ENCODE assay signal across 8 cellular contexts in genomic region chr11:47179655-47179991, GRCh38. TPM values are rescaled to one million over a fixed set of nuclear protein-coding genes. Genes with fewer than 3 reads are reported as not detected.
DNase-seq lines count a peak whose midpoint lies in the region; ATAC-seq, FAIRE-seq and TF ChIP-seq lines count a peak whose summit lies in the region.

No MANE protein-coding gene starts in this region.

- H4K20me1 ChIP-seq in PC-3 (ENCODE audit: low read length) (no peaks in the 10 kb centered on the region), GM12878 (ENCODE audit: control insufficient read depth, insufficient read depth) (no peaks in the 10 kb centered on the region)

- SMC1A ChIA-PET in GM12878 (lab: Charles Lee; ENCODE audit: uncharacterized antibody, unreplicated experiment), result interaction anchor here (0.8 to 5.1 kb wide), 6 partner anchors 26 to 232 kb away, joined by 3 to 35 read pairs (median 4); partner anchors contain the start of genes ACP2 and DDB2

- H3K27ac ChIP-seq in PC-3 (ENCODE audit: low read length) (no peak overlapping the region), GM12878 (ENCODE audit: control insufficient read depth, insufficient read depth) (no peak overlapping the region), lung (ENCODE audit: low read depth in 1 of 2, low read length in 1 of 2) (no peak overlapping the region), tibial artery (no peak overlapping the region)

- H3K4me3 ChIP-seq in PC-3 (ENCODE audit: low read length) (no peak overlapping the region), GM12878 (no peak overlapping the region), lung (no peak overlapping the region), tibial artery (no peak overlapping the region)

- intact Hi-C loops in PC-3 (cut with micrococcal nuclease), result no loop called here
- intact Hi-C loops in GM12878 (cut with micrococcal nuclease; ENCODE audit: unreplicated experiment), result loop anchor here (5.0 to 10.0 kb wide), 3 partner anchors 168 to 665 kb away; partner anchors contain the start of genes NUP160 and PSMC3
- intact Hi-C loops in tibial artery (cut with DNase I; ENCODE audit: low total_unique reads), result loop anchor here (5.0 to 10.0 kb wide), 3 partner anchors 33 to 235 kb away; partner anchors contain the start of genes DDB2 and MYBPC3

- RAD21 ChIA-PET in GM12878 (lab: Charles Lee; ENCODE audit: unreplicated experiment), result interaction anchor here (0.6 to 3.7 kb wide), 5 partner anchors 35 to 446 kb away, joined by 3 to 29 read pairs (median 3); partner anchors contain the start of genes ACP2 and DDB2

- ATAC-seq in PC-3, result peak; percentile 10; the same call in 1 of the 2 replicates
- peak; percentile 44 for ATAC-seq in GM12878
- ATAC-seq in lung (ENCODE audit: insufficient read depth, low FRiP score), result no peak
- no peak for ATAC-seq in GM21786 (IDR thresholded peaks at IDR 0.05; ENCODE audit: unreplicated experiment)
- no peak for ATAC-seq in HG02759 (IDR thresholded peaks at IDR 0.05; ENCODE audit: unreplicated experiment)

- H3K79me2 ChIP-seq in PC-3 (ENCODE audit: low read length) (peaks cover 47% of the 10 kb centered on the region), GM12878 (ENCODE audit: control insufficient read depth, insufficient read depth, low read length) (peaks cover 21% of the 10 kb centered on the region)

- BruUV-seq in PC-3 (replicated peaks; lab: Mats Ljungman, UMichigan) (no TSS peak), GM12878 (replicated peaks; lab: Mats Ljungman, UMichigan) (no TSS peak)

- POLR2A ChIA-PET in PC-3 (lab: Charles Lee; ENCODE audit: unreplicated experiment) (no interaction called here), GM12878 (lab: Charles Lee) (interaction anchor here (0.5 kb wide), 1 partner anchor 10 kb away, joined by 3 read pairs; no protein-coding TSS in a partner anchor)

- H3K9ac ChIP-seq in PC-3 (ENCODE audit: low read length) (no peak overlapping the region), GM12878 (ENCODE audit: control insufficient read depth, insufficient read depth, low read length) (no peak overlapping the region)

- peak; percentile 69 for TF ChIP-seq RAD21 in GM12878 (IDR thresholded peaks at IDR 0.05; ENCODE audit: insufficient read depth, low read depth, low read length)

- TF ChIP-seq POLR2A in H54 (IDR thresholded peaks at IDR 0.05; ENCODE audit: low read depth, low read length) (no peak), GM12878 (IDR thresholded peaks at IDR 0.05; ENCODE audit: low read depth, low read length) (no peak)

- H3K36me3 ChIP-seq in PC-3 (ENCODE audit: low read depth, low read length), result peaks cover 17% of the 10 kb centered on the region; the same call in 1 of the 2 replicates
- peaks cover 0 to 4% of the 10 kb centered on the region in 2 experiments; a peak in 1 of 4 replicates for H3K36me3 ChIP-seq in GM12878 (ENCODE audit: control insufficient read depth in 2 of 2, insufficient read depth in 2 of 2, low read length in 1 of 2)
- H3K36me3 ChIP-seq in lung (ENCODE audit: control insufficient read depth in 2 of 2, insufficient read depth in 2 of 2, low read length in 2 of 2), result peaks cover 2 to 10% of the 10 kb centered on the region in 2 donors
- H3K36me3 ChIP-seq in tibial artery, result peaks cover 0 to 49% (median 10%) of the 10 kb centered on the region in 3 donors

- no peak for FAIRE-seq in H54 (lab: Jason Lieb, UNC)
- FAIRE-seq in GM12878 (lab: Jason Lieb, UNC), result peak; percentile 84

- 91% methylated on average over 1 of the region's 1 CpG for WGBS in GM12878 (ENCODE audit: insufficient coverage, insufficient replicate concordance, low lambda C conversion rate, missing lambda C conversion rate)
- 93 to 97% methylated on average over 1 of the region's 1 CpG for WGBS in lung, 2 donors

- no peaks in the 10 kb centered on the region for H3F3A ChIP-seq in PC-3 (ENCODE audit: low read length, unreplicated experiment)

- no peaks in the 10 kb centered on the region for H3K9me2 ChIP-seq in PC-3 (replicated peaks; ENCODE audit: low read length)

- H3K4me2 ChIP-seq in PC-3 (ENCODE audit: low read length) (no peak overlapping the region), GM12878 (ENCODE audit: control insufficient read depth, insufficient read depth) (no peak overlapping the region)

- H3K27me3 ChIP-seq in PC-3 (ENCODE audit: low read length) (no peaks in the 10 kb centered on the region), GM12878 (replicated peaks in 1 of 2; ENCODE audit: control insufficient read depth in 2 of 2, insufficient read depth in 2 of 2, low read length in 1 of 2) (no peaks in the 10 kb centered on the region), lung (ENCODE audit: control insufficient read depth, insufficient read depth) (no peaks in the 10 kb centered on the region), tibial artery (no peaks in the 10 kb centered on the region)

- DNase-seq in DMS153 (lab: John Stamatoyannopoulos, UW) (peak; percentile 36), H54 (ENCODE audit: insufficient read length, low spot score) (peak; percentile 81), PC-3 (peak; percentile 53), GM12878 (ENCODE audit: low read depth, low spot score) (peak; percentile 9), lung (ENCODE audit: low spot score) (no peak), tibial artery (no peak)

- H3K4me1 ChIP-seq in PC-3 (ENCODE audit: insufficient read depth, low read length) (0 out of 2 replicates have a peak, but pooled peaks cover 14% of the 10 kb centered on the region), GM12878 (ENCODE audit: control insufficient read depth, insufficient read depth, low read length) (peaks cover 14% of the 10 kb centered on the region), lung (ENCODE audit: control insufficient read depth in 2 of 2, insufficient read depth in 2 of 2, low read length in 2 of 2) (peaks cover 0 to 10% of the 10 kb centered on the region in 2 donors), tibial artery (peaks cover 0 to 45% (median 31%) of the 10 kb centered on the region in 4 donors)

- TF ChIP-seq EP300 in GM12878 (IDR thresholded peaks at IDR 0.05; ENCODE audit: borderline replicate concordance in 1 of 2, control insufficient read depth in 1 of 2, low read depth in 2 of 2, low read length in 2 of 2), result no peak

- no peaks in the 10 kb centered on the region for H3K9me3 ChIP-seq in PC-3 (ENCODE audit: low read length)
- no peaks in the 10 kb centered on the region for H3K9me3 ChIP-seq in GM12878 (replicated peaks; ENCODE audit: control insufficient read depth, insufficient read depth, low read length)
- H3K9me3 ChIP-seq in lung (ENCODE audit: control insufficient read depth in 2 of 2, insufficient read depth in 1 of 2, low read length in 1 of 2), result no peaks in the 10 kb centered on the region
- H3K9me3 ChIP-seq in tibial artery, result no peaks in the 10 kb centered on the region

- in situ Hi-C loops in GM12878 (cut with MboI), result loop anchor here (5.0 kb wide), 1 partner anchor 243 kb away; no protein-coding TSS in a partner anchor

- H2AFZ ChIP-seq in PC-3 (ENCODE audit: low read length), result no peak overlapping the region
- H2AFZ ChIP-seq in GM12878 (ENCODE audit: control insufficient read depth, low read depth, low read length), result no peak overlapping the region

- TF ChIP-seq CTCF in PC-3 (conservative IDR thresholded peaks at IDR 0.05; ENCODE audit: low read depth, low read length) (peak; percentile 69), GM12878 (IDR thresholded peaks at IDR 0.05 in 2 of 3, conservative IDR thresholded peaks at IDR 0.05 in 1 of 3; ENCODE audit: control insufficient read depth in 2 of 3, extremely low read depth in 1 of 3, insufficient read depth in 1 of 3, low read depth in 3 of 3, low read length in 3 of 3) (peak; percentile 66 to 82 (median 79)), lung (IDR thresholded peaks at IDR 0.05; ENCODE audit: control extremely low read depth, extremely low read depth) (peak; percentile 14), tibial artery (IDR thresholded peaks at IDR 0.05) (peak in 1 of 2 experiments; percentile 36)

- CTCF ChIA-PET in PC-3 (lab: Charles Lee) (interaction anchor here (0.6 to 1.4 kb wide), 4 partner anchors 35 to 263 kb away, joined by 3 to 7 read pairs (median 6); partner anchors contain the start of gene DDB2), GM12878 (lab: Yijun Ruan, JAX) (interaction anchor here (0.7 to 6.6 kb wide), 17 partner anchors 8 to 518 kb away, joined by 3 to 88 read pairs (median 5); partner anchors contain the start of genes ACP2, DDB2, NR1H3 and PACSIN3)

RNA-seq across cellular contexts. Expression of gene ARFGAP2, which starts 2.9 kb away (rescaled TPM):
- total RNA-seq in PC-3 (2014; rRNA removed), result 97.5 and 125 TPM in 2 replicates
- 293 and 339 TPM in 2 replicates for total RNA-seq in GM12878 (2013; cell fraction: nucleolus; rRNA removed)
- 77.6 and 82.8 TPM in 2 replicates for total RNA-seq in GM12878 (2014; rRNA removed)
- 59.7 and 64.4 TPM in 2 replicates for total RNA-seq in GM12878 (2014; rRNA removed; fragmentation: Illumina TruSeq; extraction: Trizol)
- total RNA-seq in GM12878 (2021), result 75.7 and 79.0 TPM in 2 replicates
- polyA plus RNA-seq in GM12878 (2011; ENCODE audit: low read depth), result 108 TPM
- polyA plus RNA-seq in GM12878 (2011; rRNA removed), result 45.9 and 59.3 TPM in 2 replicates
- 114 and 122 TPM in 2 replicates for polyA plus RNA-seq in GM12878 (2011; cell fraction: cytosol; rRNA removed)
- 108 and 146 TPM in 2 replicates for polyA plus RNA-seq in GM12878 (2011; cell fraction: nucleus; rRNA removed)
- polyA plus RNA-seq in GM12878 (2012), result 45.1 and 63.9 TPM in 2 replicates
- polyA plus RNA-seq in GM12878 (2014; fragmentation: Illumina TruSeq; extraction: Trizol), result 64.5 and 100 TPM in 2 replicates
- 10 to 100 TPM; 20.9 to 25.0 TPM for polyA plus RNA-seq in GM12878 (2014; fragmentation: Nextera tagmentation; extraction: Ambion mirVana)
- 72.8 and 75.4 TPM in 2 replicates for polyA plus RNA-seq in GM12878 (2014; rRNA removed)
- 10 to 100 TPM; 79.2 to 91.4 TPM for polyA plus RNA-seq in GM12878 (2016; fragmentation: Nextera tagmentation; extraction: Ambion mirVana)
- 83.6 and 138 TPM in 2 replicates for polyA minus RNA-seq in GM12878 (2011; rRNA and poly(A)+ RNA removed)
- 20.4 and 24.9 TPM in 2 replicates for polyA minus RNA-seq in GM12878 (2011; cell fraction: cytosol; rRNA and poly(A)+ RNA removed)
- polyA minus RNA-seq in GM12878 (2011; cell fraction: nucleus; rRNA and poly(A)+ RNA removed), result 70.6 and 134 TPM in 2 replicates
- 100 to 1,000 TPM; 108 to 140 TPM for total RNA-seq in lung
- 10 to 100 TPM; 51.2 to 80.2 TPM for polyA plus RNA-seq in lung

RNA-seq across cellular contexts. Expression of gene PACSIN3, which starts 6.6 kb away (rescaled TPM):
- 83.9 and 129 TPM in 2 replicates for total RNA-seq in PC-3 (2014; rRNA removed)
- total RNA-seq in GM12878 (2013; cell fraction: nucleolus; rRNA removed), result 0.34 and 0.84 TPM in 2 replicates
- 0.23 and 0.60 TPM in 2 replicates for total RNA-seq in GM12878 (2014; rRNA removed)
- 0.22 and 0.55 TPM in 2 replicates for total RNA-seq in GM12878 (2014; rRNA removed; fragmentation: Illumina TruSeq; extraction: Trizol)
- total RNA-seq in GM12878 (2021), result 0.43 and 0.82 TPM in 2 replicates
- polyA plus RNA-seq in GM12878 (2011; ENCODE audit: low read depth), result 0.18 TPM
- polyA plus RNA-seq in GM12878 (2011; rRNA removed), result 0.12 and 0.16 TPM in 2 replicates
- 0.15 and 0.20 TPM in 2 replicates for polyA plus RNA-seq in GM12878 (2011; cell fraction: cytosol; rRNA removed)
- 0.16 and 0.22 TPM in 2 replicates for polyA plus RNA-seq in GM12878 (2011; cell fraction: nucleus; rRNA removed)
- 0.83 and 0.86 TPM in 2 replicates for polyA plus RNA-seq in GM12878 (2012)
- 0.18 TPM in 1 of 2 replicates, not detected in the other for polyA plus RNA-seq in GM12878 (2014; fragmentation: Illumina TruSeq; extraction: Trizol)
- under 1 TPM in 1 of 2 experiments, not detected in 1; 0.05 TPM for polyA plus RNA-seq in GM12878 (2014; fragmentation: Nextera tagmentation; extraction: Ambion mirVana)
- 0.38 and 0.60 TPM in 2 replicates for polyA plus RNA-seq in GM12878 (2014; rRNA removed)
- under 1 TPM; 0.09 to 0.55 TPM for polyA plus RNA-seq in GM12878 (2016; fragmentation: Nextera tagmentation; extraction: Ambion mirVana)
- polyA minus RNA-seq in GM12878 (2011; rRNA and poly(A)+ RNA removed), result 0.21 TPM in 1 of 2 replicates, not detected in the other
- 4.0 and 4.9 TPM in 2 replicates for polyA minus RNA-seq in GM12878 (2011; cell fraction: cytosol; rRNA and poly(A)+ RNA removed)
- polyA minus RNA-seq in GM12878 (2011; cell fraction: nucleus; rRNA and poly(A)+ RNA removed), result 0.85 and 1.3 TPM in 2 replicates
- 10 to 100 TPM; 34.7 to 53.3 TPM for total RNA-seq in lung
- 10 to 100 TPM; 20.6 to 37.9 TPM for polyA plus RNA-seq in lung

RNA-seq across cellular contexts. Expression of gene DDB2, which starts 35.2 kb away (rescaled TPM):
- total RNA-seq in PC-3 (2014; rRNA removed) (45.4 and 54.5 TPM in 2 replicates), GM12878 (2014; rRNA removed) (114 and 121 TPM in 2 replicates), GM12878 (2014; rRNA removed; fragmentation: Illumina TruSeq; extraction: Trizol) (109 and 112 TPM in 2 replicates), GM12878 (2021) (105 and 116 TPM in 2 replicates), lung (10 to 100 TPM; 14.4 to 33.9 TPM)
- 320 and 324 TPM in 2 replicates for total RNA-seq in GM12878 (2013; cell fraction: nucleolus; rRNA removed)
- 126 TPM for polyA plus RNA-seq in GM12878 (2011; ENCODE audit: low read depth)
- polyA plus RNA-seq in GM12878 (2011; rRNA removed) (168 and 187 TPM in 2 replicates), GM12878 (2014; fragmentation: Illumina TruSeq; extraction: Trizol) (110 and 118 TPM in 2 replicates), GM12878 (2014; fragmentation: Nextera tagmentation; extraction: Ambion mirVana) (100 to 1,000 TPM in 1 of 2 experiments, 10 to 100 TPM in 1; 94.2 to 127 TPM), GM12878 (2014; rRNA removed) (134 and 151 TPM in 2 replicates), GM12878 (2016; fragmentation: Nextera tagmentation; extraction: Ambion mirVana) (100 to 1,000 TPM; 155 to 157 TPM), lung (10 to 100 TPM; 16.8 to 36.4 TPM)
- polyA plus RNA-seq in GM12878 (2011; cell fraction: cytosol; rRNA removed), result 192 and 212 TPM in 2 replicates
- 381 and 470 TPM in 2 replicates for polyA plus RNA-seq in GM12878 (2011; cell fraction: nucleus; rRNA removed)
- polyA plus RNA-seq in GM12878 (2012), result 107 and 126 TPM in 2 replicates
- polyA minus RNA-seq in GM12878 (2011; rRNA and poly(A)+ RNA removed), result 105 and 157 TPM in 2 replicates
- polyA minus RNA-seq in GM12878 (2011; cell fraction: cytosol; rRNA and poly(A)+ RNA removed), result 40.4 and 42.6 TPM in 2 replicates
- polyA minus RNA-seq in GM12878 (2011; cell fraction: nucleus; rRNA and poly(A)+ RNA removed), result 99.4 and 119 TPM in 2 replicates

Comparison
In these comparisons a context has a peak if more than half of its experiments do, and no peak if none do; other contexts are left out.
1. DNase-seq: peak in DMS153 (single experiment), H54 (single experiment), PC-3 (single experiment) and GM12878 (single experiment); none in lung (single experiment) and tibial artery (0 of 2).
2. ATAC-seq: peak in PC-3 (single experiment) and GM12878 (single experiment); none in lung (single experiment), GM21786 (single experiment) and HG02759 (single experiment).
3. RNA of gene PACSIN3, which starts 6.6 kb away (total RNA-seq): 83.9 to 129 TPM in PC-3 and 34.7 to 53.3 TPM in lung; 0.22 to 0.84 TPM in GM12878; every median in the first group is over 10 times any median in the second.